Comparison of ENCODE assay signal across 8 cellular contexts in genomic region chr17:45060382-45060823, GRCh38. TPM values are rescaled to one million over a fixed set of nuclear protein-coding genes. Genes with fewer than 3 reads are reported as not detected.
DNase-seq lines count a peak whose midpoint lies in the region; ATAC-seq and TF ChIP-seq lines count a peak whose summit lies in the region.

No MANE protein-coding gene starts in this region.

- peaks cover 45% of the 10 kb centered on the region for H3K4me1 Mint-ChIP-seq in CD8-positive, alpha-beta T cell (ENCODE audit: low read depth)
- H3K4me1 Mint-ChIP-seq in dendritic cell treated with granulocyte-macrophage colony-stimulating factor and Interleukin-4, amounts not matched to agents 40 ng/mL and 50 ng/mL, for 4 days (ENCODE audit: low read depth): peaks cover 59% of the 10 kb centered on the region

- H4K91ac ChIP-seq in IMR-90 (ENCODE audit: insufficient read depth, low read depth, low read length): peak overlapping the region; percentile 51

- H2AK5ac ChIP-seq in IMR-90 (ENCODE audit: low read depth, low read length): peak overlapping the region; percentile 91

- peak overlapping the region; percentile 80 for H3K56ac ChIP-seq in IMR-90 (ENCODE audit: extremely low read depth, insufficient read depth, low read length)

- H3K4me1 ChIP-seq in CD8-positive, alpha-beta T cell (ENCODE audit: insufficient read depth, low read length): peaks cover 32% of the 10 kb centered on the region
- H3K4me1 ChIP-seq in IMR-90 (ENCODE audit: control insufficient read depth, insufficient read depth, low read length): peaks cover 6% of the 10 kb centered on the region; the same call in 1 of the 2 replicates
- peaks cover 9% of the 10 kb centered on the region for H3K4me1 ChIP-seq in mucosa of stomach (ENCODE audit: control insufficient read depth, insufficient read depth, low read length)

- peak overlapping the region; percentile 65 for H2BK5ac ChIP-seq in IMR-90 (ENCODE audit: low read depth, low read length, poor library complexity, severe bottlenecking)

- TF ChIP-seq CTCF in CD8-positive, alpha-beta T cell (IDR thresholded peaks at IDR 0.05): no peak
- TF ChIP-seq CTCF in IMR-90 (conservative IDR thresholded peaks at IDR 0.05; ENCODE audit: low read depth, low read length): no peak

- in situ Hi-C loops in IMR-90 (cut with MboI; ENCODE audit: low sequenced_read_pairs): no loop called here

- no peak for DNase-seq in CD8-positive, alpha-beta T cell
- DNase-seq in IMR-90 (no peak), activated gamma-delta T cell (lab: John Stamatoyannopoulos, UW) (no peak)
- DNase-seq in activated effector memory CD4-positive, alpha-beta T cell treated with anti-CD3 and anti-CD28 coated beads, Interleukin-2, amount 50 U/mL, for 16 hours: no peak
- DNase-seq in stimulated activated CD4-positive, alpha-beta T cell treated with anti-CD3 and anti-CD28 coated beads, Interleukin-4, amount 100 ng/mL, for 4 hours: no peak

- BruUV-seq in IMR-90 (replicated peaks; lab: Mats Ljungman, UMichigan): TSS peak; percentile 85

- peak overlapping the region; percentile 99 for H3K27ac Mint-ChIP-seq in CD8-positive, alpha-beta T cell
- peak overlapping the region; percentile 93 for H3K27ac Mint-ChIP-seq in dendritic cell treated with granulocyte-macrophage colony-stimulating factor and Interleukin-4, amounts not matched to agents 40 ng/mL and 50 ng/mL, for 4 days

- H3K79me1 ChIP-seq in IMR-90 (ENCODE audit: low read depth in 1 of 2, low read length in 2 of 2): peaks cover 20 to 61% of the 10 kb centered on the region in 2 experiments

- 22% methylated on average over 9 of the region's 16 CpGs; no CpG with 5 or more reads in 1 of the 2 experiments for WGBS in IMR-90 (ENCODE audit: extremely low coverage in 2 of 2, insufficient read length in 1 of 2), 2 experiments

- peak overlapping the region; percentile 87 for H3K23ac ChIP-seq in IMR-90 (ENCODE audit: low read depth, low read length)

- H3K4me3 Mint-ChIP-seq in CD8-positive, alpha-beta T cell: peak overlapping the region; percentile 97
- peak overlapping the region; percentile 89 for H3K4me3 Mint-ChIP-seq in dendritic cell treated with granulocyte-macrophage colony-stimulating factor and Interleukin-4, amounts not matched to agents 40 ng/mL and 50 ng/mL, for 4 days

- H3K4ac ChIP-seq in IMR-90 (ENCODE audit: low read depth, low read length): peak overlapping the region; percentile 97

- peak overlapping the region; percentile 74 for H3K4me2 ChIP-seq in IMR-90 (ENCODE audit: low read depth, low read length)

- no peak for ATAC-seq in CD8-positive, alpha-beta T cell
- ATAC-seq in IMR-90 (ENCODE audit: low read depth) (no peak; the same call in 1 of the 2 replicates), HG03175 (IDR thresholded peaks at IDR 0.05; ENCODE audit: unreplicated experiment) (no peak)

- CTCF ChIA-PET in CD8-positive, alpha-beta T cell (lab: Charles Lee): interaction anchor here (1.5 to 2.2 kb wide), 2 partner anchors 38 to 75 kb away, joined by 3 to 7 read pairs; partner anchors contain the start of gene ACBD4
- CTCF ChIA-PET in IMR-90 (lab: Yijun Ruan, JAX): no interaction called here

- H3K4me3 ChIP-seq in CD8-positive, alpha-beta T cell (ENCODE audit: low read depth, low read length): peak overlapping the region; percentile 88
- H3K4me3 ChIP-seq in IMR-90 (ENCODE audit: insufficient read depth, low read depth, low read length): peak overlapping the region; percentile 61
- H3K4me3 ChIP-seq in mucosa of stomach (ENCODE audit: low read length): peak overlapping the region; percentile 94

- peak overlapping the region; percentile 99 for H2AFZ ChIP-seq in IMR-90 (replicated peaks; ENCODE audit: low read length, poor library complexity)

- no peaks in the 10 kb centered on the region for H3K36me3 ChIP-seq in CD8-positive, alpha-beta T cell (ENCODE audit: insufficient read depth, low read length)
- H3K36me3 ChIP-seq in IMR-90 (ENCODE audit: control insufficient read depth, insufficient read depth, low read length) (no peaks in the 10 kb centered on the region), mucosa of stomach (ENCODE audit: control insufficient read depth, insufficient read depth, low read length) (no peaks in the 10 kb centered on the region)

- H3K18ac ChIP-seq in IMR-90 (ENCODE audit: low read depth, low read length): peak overlapping the region; percentile 10; the same call in 1 of the 2 replicates

- H3K27me3 ChIP-seq in CD8-positive, alpha-beta T cell (ENCODE audit: insufficient read depth, low read length): no peaks in the 10 kb centered on the region
- H3K27me3 ChIP-seq in IMR-90 (ENCODE audit: control insufficient read depth, insufficient read depth, low read length): no peaks in the 10 kb centered on the region
- H3K27me3 ChIP-seq in mucosa of stomach (ENCODE audit: control insufficient read depth, insufficient read depth, low read length): no peaks in the 10 kb centered on the region

- H2BK20ac ChIP-seq in IMR-90 (ENCODE audit: low read depth, low read length): no peak overlapping the region

- H2AK9ac ChIP-seq in IMR-90 (replicated peaks; ENCODE audit: low read depth, low read length, poor library complexity): peak overlapping the region; percentile 99

- H4K20me1 ChIP-seq in IMR-90 (ENCODE audit: insufficient read depth, low read length): 0 out of 2 replicates have a peak, but pooled peaks cover 7% of the 10 kb centered on the region

- no peaks in the 10 kb centered on the region for H3K9me3 ChIP-seq in CD8-positive, alpha-beta T cell (ENCODE audit: low read length)
- no peaks in the 10 kb centered on the region for H3K9me3 ChIP-seq in IMR-90 (ENCODE audit: control insufficient read depth, insufficient read depth, low read length)
- no peaks in the 10 kb centered on the region for H3K9me3 ChIP-seq in mucosa of stomach (ENCODE audit: control insufficient read depth, low read length)

- H3K9ac ChIP-seq in IMR-90 (ENCODE audit: low read depth, low read length): peak overlapping the region; percentile 76
- peak overlapping the region; percentile 87 for H3K9ac ChIP-seq in mucosa of stomach (ENCODE audit: low read length)

- no peak for TF ChIP-seq POLR2A in IMR-90 (IDR thresholded peaks at IDR 0.05; ENCODE audit: low read depth, low read length)

- dilution Hi-C loops in IMR-90 (cut with HindIII; ENCODE audit: low sequenced_read_pairs, unreplicated experiment): no loop called here

- peak overlapping the region; percentile 88 for H3K14ac ChIP-seq in IMR-90 (replicated peaks; ENCODE audit: low read depth, low read length)

- POLR2A ChIA-PET in CD8-positive, alpha-beta T cell (lab: Charles Lee): interaction anchor here (1.2 to 2.3 kb wide), 9 partner anchors 8 to 257 kb away, joined by 3 to 18 read pairs (median 6); partner anchors contain the start of genes EFTUD2, HEXIM1, HEXIM2 and MAP3K14
- POLR2A ChIA-PET in IMR-90 (lab: Charles Lee; ENCODE audit: unreplicated experiment): interaction anchor here (0.6 to 1.5 kb wide), 8 partner anchors 9 to 839 kb away, joined by 4 to 19 read pairs (median 6); partner anchors contain the start of gene DCAKD

- no peaks in the 10 kb centered on the region; the same call in 1 of the 2 replicates for H3K9me1 ChIP-seq in IMR-90 (ENCODE audit: insufficient read depth, low read length)

- peak overlapping the region; percentile 76 for H2BK120ac ChIP-seq in IMR-90 (ENCODE audit: low read depth, low read length)

- TF ChIP-seq RAD21 in IMR-90 (IDR thresholded peaks at IDR 0.05; ENCODE audit: low read length): no peak

- intact Hi-C loops in CD8-positive, alpha-beta T cell (cut with DNase I, micrococcal nuclease): loop anchor here (2.0 to 10.0 kb wide), 4 partner anchors 187 to 860 kb away; partner anchors contain the start of genes GPATCH8 (in 1 of the 2) and MAP3K14 (in 1 of the 2)
- intact Hi-C loops in IMR-90 (cut with micrococcal nuclease): loop anchor here (2.0 kb wide), 1 partner anchor 32 kb away; no protein-coding TSS in a partner anchor
- intact Hi-C loops in dendritic cell treated with granulocyte-macrophage colony-stimulating factor and Interleukin-4, amounts not matched to agents 40 ng/mL and 50 ng/mL, for 4 days (cut with micrococcal nuclease): no loop called here

- H3K9me3 Mint-ChIP-seq in CD8-positive, alpha-beta T cell: no peaks in the 10 kb centered on the region
- no peaks in the 10 kb centered on the region for H3K9me3 Mint-ChIP-seq in dendritic cell treated with granulocyte-macrophage colony-stimulating factor and Interleukin-4, amounts not matched to agents 40 ng/mL and 50 ng/mL, for 4 days

- H2BK15ac ChIP-seq in IMR-90 (ENCODE audit: low read depth, low read length): peak overlapping the region; percentile 54; the same call in 1 of the 3 replicates

- H4K5ac ChIP-seq in IMR-90 (ENCODE audit: low read depth, low read length): peak overlapping the region; percentile 54

- H3K36me3 Mint-ChIP-seq in CD8-positive, alpha-beta T cell: peaks cover 21% of the 10 kb centered on the region
- H3K36me3 Mint-ChIP-seq in dendritic cell treated with granulocyte-macrophage colony-stimulating factor and Interleukin-4, amounts not matched to agents 40 ng/mL and 50 ng/mL, for 4 days (ENCODE audit: low read depth): peaks cover 32% of the 10 kb centered on the region

- peak overlapping the region; percentile 86 to 94 for H4K8ac ChIP-seq in IMR-90 (ENCODE audit: low read depth in 2 of 2, low read length in 2 of 2)

- H3K27ac ChIP-seq in CD8-positive, alpha-beta T cell (ENCODE audit: low read depth, low read length): peak overlapping the region; percentile 81
- peak overlapping the region; percentile 75 for H3K27ac ChIP-seq in IMR-90 (ENCODE audit: insufficient read depth, low read length)

- H3K27me3 Mint-ChIP-seq in CD8-positive, alpha-beta T cell (ENCODE audit: low read depth): no peaks in the 10 kb centered on the region
- H3K27me3 Mint-ChIP-seq in dendritic cell treated with granulocyte-macrophage colony-stimulating factor and Interleukin-4, amounts not matched to agents 40 ng/mL and 50 ng/mL, for 4 days: no peaks in the 10 kb centered on the region

TF ChIP-seq in IMR-90, 13 proteins besides CTCF, POLR2A, EP300 and RAD21 (continues in another document):
- TF ChIP-seq RCOR1 (IDR thresholded peaks at IDR 0.05; ENCODE audit: insufficient replicate concordance, low read length): no peak
- TF ChIP-seq MAZ (IDR thresholded peaks at IDR 0.05; ENCODE audit: borderline replicate concordance, low read depth, low read length): no peak

RNA-seq across cellular contexts. Expression of gene NMT1, which starts 0.7 kb away (rescaled TPM):
- 10 to 100 TPM; 62.6 to 66.6 TPM for total RNA-seq in CD8-positive, alpha-beta T cell
- 57.5 and 60.6 TPM in 2 replicates for total RNA-seq in IMR-90 (2012; rRNA removed)
- polyA plus RNA-seq in IMR-90 (2012; rRNA removed): 36.0 and 38.0 TPM in 2 replicates
- polyA plus RNA-seq in IMR-90 (2012; cell fraction: cytosol; rRNA removed): 21.3 and 29.7 TPM in 2 replicates
- polyA plus RNA-seq in IMR-90 (2012; cell fraction: nucleus; rRNA removed; ENCODE audit: low replicate concordance): 26.3 and 44.4 TPM in 2 replicates

RNA-seq across cellular contexts. Expression of gene DCAKD, which starts 9.0 kb away (rescaled TPM):
- total RNA-seq in CD8-positive, alpha-beta T cell: 1 to 10 TPM; 8.3 to 8.4 TPM
- total RNA-seq in IMR-90 (2012; rRNA removed): 42.5 and 47.9 TPM in 2 replicates
- 31.3 and 32.3 TPM in 2 replicates for polyA plus RNA-seq in IMR-90 (2012; rRNA removed)
- polyA plus RNA-seq in IMR-90 (2012; cell fraction: cytosol; rRNA removed): 24.2 and 46.9 TPM in 2 replicates
- polyA plus RNA-seq in IMR-90 (2012; cell fraction: nucleus; rRNA removed; ENCODE audit: low replicate concordance): 30.5 and 63.2 TPM in 2 replicates
